Comparison of ENCODE assay signal across 26 cellular contexts in the genomic region with DNA sequence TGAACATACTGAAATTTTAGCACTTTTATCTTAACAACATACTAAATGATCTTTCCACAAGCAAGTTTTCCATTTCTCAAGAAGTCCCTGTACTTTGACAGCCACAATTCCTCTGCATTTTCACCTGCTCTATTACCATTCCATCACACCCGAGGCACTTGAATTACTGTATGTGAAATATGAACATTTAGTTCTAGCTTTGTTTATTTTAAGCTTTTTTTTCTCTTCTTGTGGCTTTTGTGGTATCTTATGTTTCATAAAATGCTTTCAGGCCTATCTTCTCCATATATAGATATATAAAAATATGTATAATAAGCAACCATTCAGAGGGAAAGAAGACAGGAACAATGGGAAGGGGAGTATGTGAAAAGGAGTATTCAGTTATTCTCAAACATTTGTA.
DNase-seq lines count a peak whose midpoint lies in the region; ATAC-seq, FAIRE-seq and TF ChIP-seq lines count a peak whose summit lies in the region.
"Had no signal": no experiment of that assay in that cellular context is flagged by ENCODE, and none has a peak within 500 bp of the region (broad histone marks: within the 10 kb centered on the region; RNA-seq: fewer than 3 reads in every experiment).

No MANE protein-coding gene starts in this region.

- H3K36me3 ChIP-seq in Loucy (ENCODE audit: insufficient read depth, low read length): no peaks in the 10 kb centered on the region
- no peaks in the 10 kb centered on the region for H3K36me3 ChIP-seq in astrocyte (ENCODE audit: insufficient read depth, low read length)
- H3K36me3 ChIP-seq: MG63 had no signal

- H3K36me3 Mint-ChIP-seq in astrocyte (ENCODE audit: low read depth, unreplicated experiment) (no peaks in the 10 kb centered on the region), CD14-positive monocyte (no peaks in the 10 kb centered on the region)
- H3K36me3 Mint-ChIP-seq: CD8-positive, alpha-beta T cell had no signal

- intact Hi-C loops in CD14-positive monocyte (cut with micrococcal nuclease): no loop called here

- ATAC-seq in activated CD4-positive, CD25-positive, alpha-beta regulatory T cell treated with anti-CD3 and anti-CD28 coated beads, Interleukin-2, amount 50 U/mL, for 24 hours: no peak
- ATAC-seq: CD8-positive, alpha-beta T cell; HCT116 had no signal

- H3F3A ChIP-seq in Loucy (ENCODE audit: low read depth): peaks cover 13% of the 10 kb centered on the region

- H3K27me3 ChIP-seq in Loucy (ENCODE audit: insufficient read depth, low read length, poor library complexity, severe bottlenecking) (no peaks in the 10 kb centered on the region), astrocyte (ENCODE audit: insufficient read depth, low read length) (no peaks in the 10 kb centered on the region)
- H3K27me3 ChIP-seq: MG63 had no signal

- no peak overlapping the region for H3K27ac ChIP-seq in astrocyte (ENCODE audit: low read depth, low read length)
- H3K27ac ChIP-seq: SK-N-MC had no signal

- peaks cover 2% of the 10 kb centered on the region for H3K4me1 Mint-ChIP-seq in astrocyte (ENCODE audit: low read depth, unreplicated experiment)
- no peaks in the 10 kb centered on the region for H3K4me1 Mint-ChIP-seq in CD14-positive monocyte

- H3K9me3 ChIP-seq in Loucy (ENCODE audit: insufficient read depth, low read depth, low read length) (no peaks in the 10 kb centered on the region), astrocyte (ENCODE audit: insufficient read depth, low read depth, low read length) (no peaks in the 10 kb centered on the region)
- H3K9me3 ChIP-seq: Caco-2, MG63 had no signal

- H3K9me2 ChIP-seq in Loucy (replicated peaks; ENCODE audit: low read depth, low read length): no peaks in the 10 kb centered on the region

- DNase-seq in astrocyte (ENCODE audit: low read depth) (peak; percentile 27), fibroblast of gingiva (ENCODE audit: low read depth) (peak; percentile 4), CD14-positive monocyte (ENCODE audit: low spot score) (no peak)
- DNase-seq in activated CD4-positive, CD25-positive, alpha-beta regulatory T cell treated with anti-CD3 and anti-CD28 coated beads, Interleukin-2, amount 50 U/mL, for 72 hours: no peak
- no peak for DNase-seq in activated naive CD4-positive, alpha-beta T cell treated with Interleukin-2 at 50 U/mL for 16 hours
- DNase-seq: C1 segment of cervical spinal cord; Caco-2; CD8-positive, alpha-beta T cell; EL; GDM1; Karpas-422; MG63; NCI-H1048; NCI-H1694; NCI-H2029 treated with DMSO at 0.1 percent for 48 hours; NCI-H2227 treated with DMSO at 0.1 percent for 48 hours; NCI-H526 treated with DMSO at 0.1 percent for 48 hours; SIG-M5; SW 1271 had no signal

- H3K4me3 ChIP-seq in Loucy (ENCODE audit: low read length, poor library complexity, severe bottlenecking) (peak overlapping the region; percentile 24), astrocyte (ENCODE audit: insufficient read depth, low read depth, low read length) (no peak overlapping the region)
- H3K4me3 ChIP-seq: MG63, SK-N-MC had no signal

- no peak for FAIRE-seq in astrocyte (lab: Jason Lieb, UNC)
- FAIRE-seq: GM19239, H1, RCC 7860 had no signal

- TF ChIP-seq CTCF in Loucy (conservative IDR thresholded peaks at IDR 0.05; ENCODE audit: low read length) (no peak), astrocyte (IDR thresholded peaks at IDR 0.05; ENCODE audit: insufficient read depth, low read depth, low read length) (no peak), CD14-positive monocyte (IDR thresholded peaks at IDR 0.05) (no peak)

- H2AFZ ChIP-seq in Loucy (ENCODE audit: low read length): peak overlapping the region; percentile 37; the same call in 1 of the 2 replicates
- H2AFZ ChIP-seq in astrocyte (ENCODE audit: low read depth, low read length): no peak overlapping the region

- H3K4me3 Mint-ChIP-seq in astrocyte (ENCODE audit: unreplicated experiment) (no peak overlapping the region), CD14-positive monocyte (no peak overlapping the region)
- H3K4me3 Mint-ChIP-seq: CD8-positive, alpha-beta T cell had no signal

- H3K9me3 Mint-ChIP-seq in astrocyte (ENCODE audit: unreplicated experiment) (peaks cover 3% of the 10 kb centered on the region), CD14-positive monocyte (no peaks in the 10 kb centered on the region)
- H3K9me3 Mint-ChIP-seq: CD8-positive, alpha-beta T cell had no signal

- H4K20me1 ChIP-seq in Loucy (ENCODE audit: insufficient read depth, low read length, poor library complexity, severe bottlenecking) (no peaks in the 10 kb centered on the region), astrocyte (ENCODE audit: insufficient read depth, low read length) (no peaks in the 10 kb centered on the region)

- H3K4me1 ChIP-seq in Loucy (ENCODE audit: insufficient read depth, low read length, poor library complexity, severe bottlenecking) (peaks cover 43% of the 10 kb centered on the region), astrocyte (ENCODE audit: insufficient read depth, low read length) (no peaks in the 10 kb centered on the region)
- H3K4me1 ChIP-seq: Caco-2 had no signal

- H3K27ac Mint-ChIP-seq in astrocyte (ENCODE audit: unreplicated experiment) (no peak overlapping the region), CD14-positive monocyte (no peak overlapping the region)
- H3K27ac Mint-ChIP-seq: CD8-positive, alpha-beta T cell had no signal

- no peaks in the 10 kb centered on the region for H3K79me2 ChIP-seq in Loucy (ENCODE audit: insufficient read depth, low read length)
- no peaks in the 10 kb centered on the region for H3K79me2 ChIP-seq in astrocyte (ENCODE audit: insufficient read depth, low read length)

- peak overlapping the region; percentile 67 for H3K4me2 ChIP-seq in Loucy (ENCODE audit: low read depth, low read length, poor library complexity, severe bottlenecking)
- no peak overlapping the region for H3K4me2 ChIP-seq in astrocyte (ENCODE audit: low read length)

- H3K27me3 Mint-ChIP-seq in astrocyte (ENCODE audit: low read depth, unreplicated experiment): no peaks in the 10 kb centered on the region
- H3K27me3 Mint-ChIP-seq in CD14-positive monocyte (ENCODE audit: low read depth in 3 of 3): no peaks in the 10 kb centered on the region

- H3K9ac ChIP-seq in Loucy (ENCODE audit: low read depth, low read length, poor library complexity, severe bottlenecking): peak overlapping the region; percentile 52
- no peak overlapping the region for H3K9ac ChIP-seq in astrocyte (ENCODE audit: low read length)

Comparison
In these comparisons a context has a peak if more than half of its experiments do, and no peak if none do; other contexts are left out.
1. DNase-seq: peak in astrocyte (single experiment) and fibroblast of gingiva (single experiment); none in activated CD4-positive, CD25-positive, alpha-beta regulatory T cell treated with anti-CD3 and anti-CD28 coated beads, Interleukin-2, amount 50 U/mL, for 72 hours (single experiment), CD14-positive monocyte (single experiment) and activated naive CD4-positive, alpha-beta T cell treated with Interleukin-2 at 50 U/mL for 16 hours (single experiment).